Comparison of ENCODE assay signal across 8 cellular contexts in genomic region chr11:62612366-62613274, GRCh38. TPM values are rescaled to one million over a fixed set of nuclear protein-coding genes. Genes with fewer than 3 reads are reported as not detected.
DNase-seq lines count a peak whose midpoint lies in the region; ATAC-seq lines count a peak whose summit lies in the region.

A gene with protein sequence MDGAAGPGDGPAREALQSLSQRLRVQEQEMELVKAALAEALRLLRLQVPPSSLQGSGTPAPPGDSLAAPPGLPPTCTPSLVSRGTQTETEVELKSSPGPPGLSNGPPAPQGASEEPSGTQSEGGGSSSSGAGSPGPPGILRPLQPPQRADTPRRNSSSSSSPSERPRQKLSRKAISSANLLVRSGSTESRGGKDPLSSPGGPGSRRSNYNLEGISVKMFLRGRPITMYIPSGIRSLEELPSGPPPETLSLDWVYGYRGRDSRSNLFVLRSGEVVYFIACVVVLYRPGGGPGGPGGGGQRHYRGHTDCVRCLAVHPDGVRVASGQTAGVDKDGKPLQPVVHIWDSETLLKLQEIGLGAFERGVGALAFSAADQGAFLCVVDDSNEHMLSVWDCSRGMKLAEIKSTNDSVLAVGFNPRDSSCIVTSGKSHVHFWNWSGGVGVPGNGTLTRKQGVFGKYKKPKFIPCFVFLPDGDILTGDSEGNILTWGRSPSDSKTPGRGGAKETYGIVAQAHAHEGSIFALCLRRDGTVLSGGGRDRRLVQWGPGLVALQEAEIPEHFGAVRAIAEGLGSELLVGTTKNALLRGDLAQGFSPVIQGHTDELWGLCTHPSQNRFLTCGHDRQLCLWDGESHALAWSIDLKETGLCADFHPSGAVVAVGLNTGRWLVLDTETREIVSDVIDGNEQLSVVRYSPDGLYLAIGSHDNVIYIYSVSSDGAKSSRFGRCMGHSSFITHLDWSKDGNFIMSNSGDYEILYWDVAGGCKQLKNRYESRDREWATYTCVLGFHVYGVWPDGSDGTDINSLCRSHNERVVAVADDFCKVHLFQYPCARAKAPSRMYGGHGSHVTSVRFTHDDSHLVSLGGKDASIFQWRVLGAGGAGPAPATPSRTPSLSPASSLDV (minus strand): TSS chr11:62612775. CDS start chr11:62612457, 318 bp downstream.
A gene with protein sequence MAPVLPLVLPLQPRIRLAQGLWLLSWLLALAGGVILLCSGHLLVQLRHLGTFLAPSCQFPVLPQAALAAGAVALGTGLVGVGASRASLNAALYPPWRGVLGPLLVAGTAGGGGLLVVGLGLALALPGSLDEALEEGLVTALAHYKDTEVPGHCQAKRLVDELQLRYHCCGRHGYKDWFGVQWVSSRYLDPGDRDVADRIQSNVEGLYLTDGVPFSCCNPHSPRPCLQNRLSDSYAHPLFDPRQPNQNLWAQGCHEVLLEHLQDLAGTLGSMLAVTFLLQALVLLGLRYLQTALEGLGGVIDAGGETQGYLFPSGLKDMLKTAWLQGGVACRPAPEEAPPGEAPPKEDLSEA (plus strand): TSS chr11:62613257. CDS start chr11:62613282, 25 bp downstream.

- peak within 1 kb of the TSS; percentile 92 for H3K9ac ChIP-seq in NT2/D1 (ENCODE audit: insufficient read length, low read depth)

- peak within 1 kb of the TSS; percentile 67 for H3K27ac ChIP-seq in epithelial cell of prostate

- peaks cover 28% of the 10 kb centered on the region for H3K4me1 ChIP-seq in NT2/D1 (ENCODE audit: insufficient read depth, insufficient read length)

- peak; percentile 66 for ATAC-seq in GM19438 (IDR thresholded peaks at IDR 0.05; ENCODE audit: low read depth, unreplicated experiment)
- peak; percentile 52 for ATAC-seq in HG03565 (IDR thresholded peaks at IDR 0.05; ENCODE audit: unreplicated experiment)

- no peaks in the 10 kb centered on the region for H3K9me3 ChIP-seq in NT2/D1 (ENCODE audit: insufficient read depth, low read length)

- peaks cover 40% of the 10 kb centered on the region for H3K36me3 ChIP-seq in NT2/D1 (ENCODE audit: insufficient read depth, insufficient read length, low read length)

- peak within 1 kb of the TSS; percentile 78 for H3K4me3 ChIP-seq in NT2/D1 (ENCODE audit: insufficient read length, low read depth)

- H3K27me3 ChIP-seq in NT2/D1 (ENCODE audit: insufficient read depth, insufficient read length): no peaks in the 10 kb centered on the region

- DNase-seq in COLO829 (ENCODE audit: low spot score) (peak; percentile 81), NT2/D1 (ENCODE audit: low read depth, low spot score) (peak; percentile 84), epithelial cell of prostate (ENCODE audit: low read depth, low spot score) (no peak), mucosa of gallbladder (ENCODE audit: low spot score) (peak; percentile 81)
- peak; percentile 96 for DNase-seq in activated CD8-positive, alpha-beta memory T cell treated with anti-CD3 and anti-CD28 coated beads, Interleukin-2, amount 50 U/mL, for 48 hours
- DNase-seq in stimulated activated CD8-positive, alpha-beta memory T cell treated with anti-CD3 and anti-CD28 coated beads, Interleukin-4, amount 100 ng/mL, for 24 hours (ENCODE audit: low read depth): peak; percentile 83

RNA-seq across cellular contexts. Expression of the first gene that starts in this region (rescaled TPM):
- 66.1 TPM for total RNA-seq in mucosa of gallbladder

RNA-seq across cellular contexts. Expression of the second gene that starts in this region (rescaled TPM):
- total RNA-seq in mucosa of gallbladder: 9.9 TPM
